34 cellular contexts compared by ENCODE assay signal in the genomic region with DNA sequence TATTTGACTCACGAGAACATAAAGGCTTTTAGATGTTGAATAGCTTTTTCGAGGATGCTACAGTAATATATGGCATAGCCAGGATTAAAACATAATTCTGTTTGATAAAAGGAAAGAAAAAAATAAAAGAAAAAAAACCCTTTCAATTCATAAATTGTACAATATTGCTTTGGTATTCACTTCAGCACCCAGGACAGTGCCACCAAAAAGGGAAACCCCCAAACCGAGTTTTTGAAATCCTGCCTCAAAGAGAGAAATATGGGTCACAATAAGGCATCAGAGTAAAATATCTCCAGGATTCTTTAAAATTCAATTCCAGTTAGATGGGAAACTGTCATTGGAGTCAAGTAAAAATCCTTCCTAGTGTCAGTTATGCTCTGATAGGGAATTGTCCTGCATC.
"Had no signal": no experiment of that assay in that cellular context is flagged by ENCODE, and none has a peak within 500 bp of the region (broad histone marks: within the 10 kb centered on the region; RNA-seq: fewer than 3 reads in every experiment).

No MANE protein-coding gene starts in this region.

- H3K4me1 Mint-ChIP-seq: activated CD4-positive, alpha-beta T cell treated with anti-CD3 and anti-CD28 coated beads, Interleukin-2, amount 10 ng/mL, durations not matched to agents 24 days and 14 days; activated naive CD8-positive, alpha-beta T cell treated with anti-CD3 and anti-CD28 coated beads for 36 hours; T-cell; T-helper 17 cell had no signal

- H3K9me2 ChIP-seq: SK-N-SH had no signal

- H3K4me2 ChIP-seq: KMS-11, SK-N-SH had no signal

- ATAC-seq: activated CD8-positive, alpha-beta T cell treated with anti-CD3 and anti-CD28 coated beads for 36 hours; PC-3; T-cell; T-helper 17 cell had no signal

- H3K4me3 Mint-ChIP-seq: activated CD4-positive, alpha-beta T cell treated with anti-CD3 and anti-CD28 coated beads, Interleukin-2, amount 10 ng/mL, durations not matched to agents 24 days and 14 days; activated CD8-positive, alpha-beta T cell treated with anti-CD3 and anti-CD28 coated beads for 36 hours; activated naive CD8-positive, alpha-beta T cell treated with anti-CD3 and anti-CD28 coated beads for 36 hours; activated T-cell treated with anti-CD3 and anti-CD28 coated beads, Interleukin-2, amount 50 U/mL, for 24 hours; activated T-helper 1 cell treated with anti-CD3 and anti-CD28 coated beads, Interleukin-12 subunit alpha, Interleukin-12 subunit beta, Interleukin-2, Interleukin-4 antibody, amounts not matched to agents 30 ng/mL and 10 ng/mL and 1 ng/mL, durations not matched to agents 14 hours and 24 hours and 36 hours; T-cell; T-helper 17 cell had no signal

- H3K27me3 ChIP-seq: brain microvascular endothelial cell, Peyer's patch, SJSA1 had no signal

- H3K36me3 Mint-ChIP-seq: activated naive CD8-positive, alpha-beta T cell treated with anti-CD3 and anti-CD28 coated beads for 36 hours; T-cell had no signal

- H3K27ac Mint-ChIP-seq: activated CD4-positive, alpha-beta T cell treated with anti-CD3 and anti-CD28 coated beads, Interleukin-2, amount 10 ng/mL, durations not matched to agents 24 days and 14 days; activated CD8-positive, alpha-beta T cell treated with anti-CD3 and anti-CD28 coated beads for 36 hours; activated naive CD8-positive, alpha-beta T cell treated with anti-CD3 and anti-CD28 coated beads for 36 hours; activated T-cell treated with anti-CD3 and anti-CD28 coated beads, Interleukin-2, amount 50 U/mL, for 24 hours; activated T-helper 1 cell treated with anti-CD3 and anti-CD28 coated beads, Interleukin-12 subunit alpha, Interleukin-12 subunit beta, Interleukin-2, Interleukin-4 antibody, amounts not matched to agents 30 ng/mL and 10 ng/mL and 1 ng/mL, durations not matched to agents 14 hours and 24 hours and 36 hours; T-cell; T-helper 17 cell had no signal

- H3K27ac ChIP-seq: brain microvascular endothelial cell, KMS-11, Peyer's patch, SJSA1, WERI-Rb-1 had no signal

- H3K36me3 ChIP-seq: brain microvascular endothelial cell, Peyer's patch, SJSA1, WERI-Rb-1 had no signal

- H3K4me3 ChIP-seq: Peyer's patch, SJSA1 had no signal

- H3K9me3 Mint-ChIP-seq: activated T-helper 1 cell treated with anti-CD3 and anti-CD28 coated beads, Interleukin-12 subunit alpha, Interleukin-12 subunit beta, Interleukin-2, Interleukin-4 antibody, amounts not matched to agents 30 ng/mL and 10 ng/mL and 1 ng/mL, durations not matched to agents 14 hours and 24 hours and 36 hours had no signal

- H3K4me1 ChIP-seq: Peyer's patch, SJSA1 had no signal

- DNase-seq: activated CD4-positive, alpha-beta T cell treated with anti-CD3 and anti-CD28 coated beads for 1 hour; activated CD4-positive, alpha-beta T cell treated with anti-CD3 and anti-CD28 coated beads, Interleukin-2, amount 10 ng/mL, durations not matched to agents 24 days and 14 days; activated CD4-positive, alpha-beta T cell treated with anti-CD3 and anti-CD28 coated beads, Interleukin-2, amount 50 U/mL, for 4 hours; activated CD4-positive, CD25-positive, alpha-beta regulatory T cell; activated CD8-positive, alpha-beta T cell treated with anti-CD3 and anti-CD28 coated beads for 36 hours; activated gamma-delta T cell treated with Interleukin-2 at 50 U/mL for 16 hours; activated naive CD4-positive, alpha-beta T cell treated with anti-CD3 and anti-CD28 coated beads, Interleukin-2, amount 50 U/mL, for 16 hours; activated naive CD8-positive, alpha-beta T cell treated with anti-CD3 and anti-CD28 coated beads for 36 hours; activated T-cell treated with anti-CD3 and anti-CD28 coated beads, Interleukin-2, amount 50 U/mL, for 24 hours; amniotic stem cell; aorta; brain microvascular endothelial cell; central memory CD4-positive, alpha-beta T cell; NCI-H1092 treated with DMSO at 0.1 percent for 48 hours; NCI-H1417; NCI-H146; NCI-H187; NCI-H2029 treated with DMSO at 0.1 percent for 48 hours; NCI-H2107; NCI-H2171; NCI-H510A; NCI-H526; NCI-H748 treated with DMSO at 0.1 percent for 48 hours; PC-3; Peyer's patch; RPMI8226; SHP77 treated with DMSO at 0.1 percent for 48 hours; SK-N-SH; T-cell; T-helper 17 cell; WERI-Rb-1 had no signal

- H3K27me3 Mint-ChIP-seq: activated CD4-positive, alpha-beta T cell treated with anti-CD3 and anti-CD28 coated beads, Interleukin-2, amount 10 ng/mL, durations not matched to agents 24 days and 14 days; activated CD8-positive, alpha-beta T cell treated with anti-CD3 and anti-CD28 coated beads for 36 hours; activated naive CD8-positive, alpha-beta T cell treated with anti-CD3 and anti-CD28 coated beads for 36 hours; activated T-cell treated with anti-CD3 and anti-CD28 coated beads, Interleukin-2, amount 50 U/mL, for 24 hours; T-cell; T-helper 17 cell had no signal
